Comparison of ENCODE assay signal across 8 cellular contexts in the genomic region with DNA sequence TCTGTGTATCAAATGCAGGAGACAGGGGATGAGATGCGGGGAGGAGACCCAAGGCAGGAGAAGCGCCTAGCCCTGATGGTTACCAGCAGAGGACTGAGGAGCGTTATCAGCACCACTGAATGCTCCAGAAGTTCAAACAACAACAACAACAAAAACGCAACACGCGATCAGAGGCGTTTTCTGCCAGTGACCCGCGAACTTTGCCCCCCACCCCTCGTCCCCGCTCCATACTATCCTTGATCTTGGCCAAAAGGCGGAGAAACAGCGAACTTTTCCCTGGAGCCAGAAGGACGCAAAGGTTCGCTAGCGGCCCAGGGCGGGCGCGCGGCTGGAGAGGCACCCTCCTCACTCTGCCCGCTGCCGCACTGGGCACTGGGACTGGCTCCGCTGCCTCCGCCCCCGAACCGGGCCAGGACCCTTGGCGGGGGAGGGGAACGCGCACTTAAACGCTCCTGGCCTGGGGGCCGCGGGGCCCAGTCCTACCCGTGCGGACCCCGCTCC. TPM values are rescaled to one million over a fixed set of nuclear protein-coding genes. Genes with fewer than 3 reads are reported as not detected.
A peak's percentile ranks its signal among the peaks of the same experiment; 100 is the strongest.
DNase-seq lines count a peak whose midpoint lies in the region; ATAC-seq, FAIRE-seq and TF ChIP-seq lines count a peak whose summit lies in the region.

No MANE protein-coding gene starts in this region.

- DNase-seq in HFFc6 (no peak), GM12878 (ENCODE audit: low read depth, low spot score) (no peak), iPS-NIHi11 (ENCODE audit: low spot score) (peak; percentile 46), KG1 (lab: John Stamatoyannopoulos, UW) (no peak), DMS 273 treated with DMSO at 0.1 percent for 48 hours (lab: John Stamatoyannopoulos, UW) (no peak), BE2C (no peak), NCI-H1694 treated with DMSO at 0.1 percent for 48 hours (lab: John Stamatoyannopoulos, UW) (no peak)

- H3K27ac ChIP-seq in GM12878 (ENCODE audit: control insufficient read depth, insufficient read depth): no peak overlapping the region

- peak overlapping the region; percentile 68; the same call in 1 of the 2 replicates for H3K9ac ChIP-seq in GM12878 (ENCODE audit: control insufficient read depth, insufficient read depth, low read length)

- SMC1A ChIA-PET in GM12878 (lab: Charles Lee; ENCODE audit: uncharacterized antibody, unreplicated experiment): interaction anchor here (0.7 to 1.6 kb wide), 3 partner anchors 176 to 219 kb away, joined by 3 read pairs; no protein-coding TSS in a partner anchor

- H3K4me3 ChIP-seq in GM12878 (peak overlapping the region; percentile 52), BE2C (ENCODE audit: low read depth, low read length) (no peak overlapping the region)

- in situ Hi-C loops in GM12878 (cut with MboI): loop anchor here (25.0 kb wide), 1 partner anchor 266 kb away; a partner anchor contains a TSS

- 87% methylated on average over 30 of the region's 35 CpGs for WGBS in GM12878 (ENCODE audit: insufficient coverage, insufficient replicate concordance, low lambda C conversion rate, missing lambda C conversion rate)

- CTCF ChIA-PET in GM12878 (lab: Yijun Ruan, JAX): interaction anchor here (1.1 to 2.0 kb wide), 8 partner anchors 9 to 220 kb away, joined by 4 to 11 read pairs (median 6); a partner anchor contains a TSS

- H3K4me3 Mint-ChIP-seq in HFFc6: peak overlapping the region; percentile 86
- peak overlapping the region; percentile 79 for H3K4me3 Mint-ChIP-seq in stimulated activated memory B cell treated with anti-CD40 and anti-IgM and Interleukin-4, amounts not matched to agents 10 μg/mL and 1 μg/mL and 100 μg/mL, for 72 hours

- H2AFZ ChIP-seq in GM12878 (ENCODE audit: control insufficient read depth, low read depth, low read length): peak overlapping the region; percentile 64

- RAD21 ChIA-PET in GM12878 (lab: Charles Lee; ENCODE audit: unreplicated experiment): interaction anchor here (1.0 to 1.6 kb wide), 4 partner anchors 78 to 222 kb away, joined by 3 to 10 read pairs (median 5); a partner anchor contains a TSS

- peaks cover 19% of the 10 kb centered on the region for H3K4me1 Mint-ChIP-seq in HFFc6 (ENCODE audit: low read depth)
- H3K4me1 Mint-ChIP-seq in stimulated activated memory B cell treated with anti-CD40 and anti-IgM and Interleukin-4, amounts not matched to agents 10 μg/mL and 1 μg/mL and 100 μg/mL, for 72 hours: peaks cover 17% of the 10 kb centered on the region

- no peaks in the 10 kb centered on the region for H3K9me3 Mint-ChIP-seq in HFFc6
- H3K9me3 Mint-ChIP-seq in stimulated activated memory B cell treated with anti-CD40 and anti-IgM and Interleukin-4, amounts not matched to agents 10 μg/mL and 1 μg/mL and 100 μg/mL, for 72 hours: no peaks in the 10 kb centered on the region

- H3K79me2 ChIP-seq in GM12878 (ENCODE audit: control insufficient read depth, insufficient read depth, low read length): no peaks in the 10 kb centered on the region

- H3K9me3 ChIP-seq in GM12878 (replicated peaks; ENCODE audit: control insufficient read depth, insufficient read depth, low read length) (no peaks in the 10 kb centered on the region), BE2C (no peaks in the 10 kb centered on the region)

- H3K36me3 ChIP-seq in GM12878 (ENCODE audit: control insufficient read depth in 2 of 2, insufficient read depth in 2 of 2, low read length in 1 of 2): no peaks in the 10 kb centered on the region
- no peaks in the 10 kb centered on the region for H3K36me3 ChIP-seq in BE2C

- H3K4me1 ChIP-seq in GM12878 (ENCODE audit: control insufficient read depth, insufficient read depth, low read length): no peaks in the 10 kb centered on the region
- H3K4me1 ChIP-seq in BE2C: no peaks in the 10 kb centered on the region

- no peak for FAIRE-seq in GM12878 (lab: Jason Lieb, UNC)

- no peak for TF ChIP-seq RAD21 in GM12878 (IDR thresholded peaks at IDR 0.05; ENCODE audit: insufficient read depth, low read depth, low read length)

- peaks cover 6% of the 10 kb centered on the region; the same call in 1 of the 2 replicates for H3K36me3 Mint-ChIP-seq in HFFc6 (ENCODE audit: low read depth)
- no peaks in the 10 kb centered on the region for H3K36me3 Mint-ChIP-seq in stimulated activated memory B cell treated with anti-CD40 and anti-IgM and Interleukin-4, amounts not matched to agents 10 μg/mL and 1 μg/mL and 100 μg/mL, for 72 hours

- no peak for TF ChIP-seq EP300 in GM12878 (IDR thresholded peaks at IDR 0.05; ENCODE audit: borderline replicate concordance in 1 of 2, control insufficient read depth in 1 of 2, low read depth in 2 of 2, low read length in 2 of 2)

- H4K20me1 ChIP-seq in GM12878 (ENCODE audit: control insufficient read depth, insufficient read depth): no peaks in the 10 kb centered on the region

- TF ChIP-seq POLR2A in GM12878 (IDR thresholded peaks at IDR 0.05; ENCODE audit: low read depth, low read length): no peak

- H3K27me3 ChIP-seq in GM12878 (replicated peaks in 1 of 2; ENCODE audit: control insufficient read depth in 2 of 2, insufficient read depth in 2 of 2, low read length in 1 of 2) (no peaks in the 10 kb centered on the region), BE2C (no peaks in the 10 kb centered on the region)

- peak overlapping the region; percentile 74 for H3K4me2 ChIP-seq in GM12878 (ENCODE audit: control insufficient read depth, insufficient read depth)

- no TSS peak for BruUV-seq in GM12878 (replicated peaks; lab: Mats Ljungman, UMichigan)

- 0 out of 2 replicates have a peak overlapping the region, but pooled peaks have one; percentile 7 for H3K27ac Mint-ChIP-seq in HFFc6
- H3K27ac Mint-ChIP-seq in stimulated activated memory B cell treated with anti-CD40 and anti-IgM and Interleukin-4, amounts not matched to agents 10 μg/mL and 1 μg/mL and 100 μg/mL, for 72 hours: peak overlapping the region; percentile 46

- intact Hi-C loops in GM12878 (cut with micrococcal nuclease; ENCODE audit: unreplicated experiment): loop anchor here (2.0 to 5.0 kb wide), 2 partner anchors 78 to 219 kb away; a partner anchor contains a TSS

- peak; percentile 3; the same call in 2 of the 3 replicates for ATAC-seq in GM12878
- ATAC-seq in stimulated activated memory B cell treated with anti-CD40 and anti-IgM and Interleukin-4, amounts not matched to agents 10 μg/mL and 1 μg/mL and 100 μg/mL, for 72 hours: peak; percentile 55

- TF ChIP-seq CTCF in HFFc6 (IDR thresholded peaks at IDR 0.05) (no peak), GM12878 (IDR thresholded peaks at IDR 0.05 in 2 of 3, conservative IDR thresholded peaks at IDR 0.05 in 1 of 3; ENCODE audit: control insufficient read depth in 2 of 3, extremely low read depth in 1 of 3, insufficient read depth in 1 of 3, low read depth in 3 of 3, low read length in 3 of 3) (no peak), BE2C (IDR thresholded peaks at IDR 0.05; ENCODE audit: low read depth, low read length) (no peak)

- POLR2A ChIA-PET in GM12878 (lab: Charles Lee): interaction anchor here (0.5 to 1.0 kb wide), 4 partner anchors 260 to 847 kb away, joined by 3 to 9 read pairs (median 4); no protein-coding TSS in a partner anchor

- peaks cover 4% of the 10 kb centered on the region; the same call in 1 of the 2 replicates for H3K27me3 Mint-ChIP-seq in HFFc6 (ENCODE audit: insufficient read depth)
- H3K27me3 Mint-ChIP-seq in stimulated activated memory B cell treated with anti-CD40 and anti-IgM and Interleukin-4, amounts not matched to agents 10 μg/mL and 1 μg/mL and 100 μg/mL, for 72 hours: no peaks in the 10 kb centered on the region

RNA-seq across cellular contexts. Expression of a gene that starts 0.7 kb away (rescaled TPM):
- 10 to 100 TPM; 12.2 to 28.1 (median 23.6) TPM for total RNA-seq in HFFc6 (2021; fragmentation: NEBNext Ultra II Directional; extraction: Animal tissue kit (Norgen Biotek cat#: 25700))
- total RNA-seq in GM12878 (2013; cell fraction: nucleolus; rRNA removed): 85.9 and 89.7 TPM in 2 replicates
- 4.4 and 6.9 TPM in 2 replicates for total RNA-seq in GM12878 (2014; rRNA removed)
- 4.3 and 5.6 TPM in 2 replicates for total RNA-seq in GM12878 (2014; rRNA removed; fragmentation: Illumina TruSeq; extraction: Trizol)
- total RNA-seq in GM12878 (2021): 5.8 and 6.6 TPM in 2 replicates
- 15.0 TPM for polyA plus RNA-seq in GM12878 (2011; ENCODE audit: low read depth)
- polyA plus RNA-seq in GM12878 (2011; rRNA removed): 16.3 and 17.0 TPM in 2 replicates
- 12.0 and 18.5 TPM in 2 replicates for polyA plus RNA-seq in GM12878 (2011; cell fraction: cytosol; rRNA removed)
- 67.5 and 71.7 TPM in 2 replicates for polyA plus RNA-seq in GM12878 (2011; cell fraction: nucleus; rRNA removed)
- 26.3 and 33.3 TPM in 2 replicates for polyA plus RNA-seq in GM12878 (2012)
- 3.0 and 7.9 TPM in 2 replicates for polyA plus RNA-seq in GM12878 (2014; fragmentation: Illumina TruSeq; extraction: Trizol)
- polyA plus RNA-seq in GM12878 (2014; fragmentation: Nextera tagmentation; extraction: Ambion mirVana): 1 to 10 TPM; 1.3 to 1.4 TPM
- polyA plus RNA-seq in GM12878 (2014; rRNA removed): 12.6 and 14.5 TPM in 2 replicates
- polyA plus RNA-seq in GM12878 (2016; fragmentation: Nextera tagmentation; extraction: Ambion mirVana): 1 to 10 TPM; 3.4 to 4.4 TPM
- polyA minus RNA-seq in GM12878 (2011; rRNA and poly(A)+ RNA removed): 9.0 and 15.5 TPM in 2 replicates
- 2.9 and 3.8 TPM in 2 replicates for polyA minus RNA-seq in GM12878 (2011; cell fraction: cytosol; rRNA and poly(A)+ RNA removed)
- 8.7 and 12.5 TPM in 2 replicates for polyA minus RNA-seq in GM12878 (2011; cell fraction: nucleus; rRNA and poly(A)+ RNA removed)
- polyA plus RNA-seq in BE2C (2012; ENCODE audit: insufficient read depth, insufficient read length, low read depth): not detected

RNA-seq across cellular contexts. Expression of a gene that starts 6.2 kb away (rescaled TPM):
- total RNA-seq in HFFc6 (2021; fragmentation: NEBNext Ultra II Directional; extraction: Animal tissue kit (Norgen Biotek cat#: 25700)): 100 to 1,000 TPM; 122 to 159 (median 156) TPM
- total RNA-seq in GM12878 (2013; cell fraction: nucleolus; rRNA removed): 28.6 and 32.9 TPM in 2 replicates
- 74.3 and 96.9 TPM in 2 replicates for total RNA-seq in GM12878 (2014; rRNA removed)
- total RNA-seq in GM12878 (2014; rRNA removed; fragmentation: Illumina TruSeq; extraction: Trizol): 125 and 126 TPM in 2 replicates
- total RNA-seq in GM12878 (2021): 77.6 and 79.7 TPM in 2 replicates
- polyA plus RNA-seq in GM12878 (2011; ENCODE audit: low read depth): 100 TPM
- 116 and 183 TPM in 2 replicates for polyA plus RNA-seq in GM12878 (2011; rRNA removed)
- 32.6 and 35.5 TPM in 2 replicates for polyA plus RNA-seq in GM12878 (2011; cell fraction: cytosol; rRNA removed)
- polyA plus RNA-seq in GM12878 (2011; cell fraction: nucleus; rRNA removed): 31.1 and 33.9 TPM in 2 replicates
- polyA plus RNA-seq in GM12878 (2012): 65.6 and 81.8 TPM in 2 replicates
- polyA plus RNA-seq in GM12878 (2014; fragmentation: Illumina TruSeq; extraction: Trizol): 128 and 165 TPM in 2 replicates
- polyA plus RNA-seq in GM12878 (2014; fragmentation: Nextera tagmentation; extraction: Ambion mirVana): 100 to 1,000 TPM; 216 to 327 TPM
- polyA plus RNA-seq in GM12878 (2014; rRNA removed): 73.2 and 75.6 TPM in 2 replicates
- 100 to 1,000 TPM; 156 to 161 TPM for polyA plus RNA-seq in GM12878 (2016; fragmentation: Nextera tagmentation; extraction: Ambion mirVana)
- polyA minus RNA-seq in GM12878 (2011; rRNA and poly(A)+ RNA removed): 31.3 and 37.3 TPM in 2 replicates
- 19.6 and 21.4 TPM in 2 replicates for polyA minus RNA-seq in GM12878 (2011; cell fraction: cytosol; rRNA and poly(A)+ RNA removed)
- polyA minus RNA-seq in GM12878 (2011; cell fraction: nucleus; rRNA and poly(A)+ RNA removed): 10.8 and 11.2 TPM in 2 replicates
- polyA plus RNA-seq in BE2C (2012; ENCODE audit: insufficient read depth, insufficient read length, low read depth): 24.1 TPM
